ENCODE assay signal across 36 cellular contexts in the genomic region with DNA sequence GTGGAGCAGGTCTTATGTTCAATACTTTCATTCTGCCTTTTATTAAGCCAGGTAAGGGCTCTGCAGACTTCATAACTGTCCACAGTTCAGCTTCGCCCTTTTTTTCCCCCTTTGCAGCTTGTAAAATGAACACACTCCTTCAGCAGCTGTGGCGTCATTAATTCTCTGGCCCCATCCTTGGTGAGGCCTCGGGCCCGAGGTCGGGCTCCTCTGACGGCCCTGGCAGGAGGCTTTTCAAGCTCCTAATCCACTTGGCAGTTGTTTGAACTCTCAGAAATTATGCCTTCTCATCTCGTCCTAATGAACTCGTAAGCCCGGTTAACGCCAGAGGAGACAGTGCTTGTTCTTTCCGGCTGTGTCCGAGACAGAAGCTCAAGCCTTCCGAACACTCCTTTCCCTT. TPM values are rescaled to one million over a fixed set of nuclear protein-coding genes. Genes with fewer than 3 reads are reported as not detected.
"Had no signal": no experiment of that assay in that cellular context is flagged by ENCODE, and none has a peak within 500 bp of the region (broad histone marks: within the 10 kb centered on the region; RNA-seq: fewer than 3 reads in every experiment).

No MANE protein-coding gene starts in this region.

- H3K27ac Mint-ChIP-seq: activated CD4-positive, alpha-beta memory T cell treated with anti-CD3 and anti-CD28 coated beads for 36 hours; activated CD4-positive, alpha-beta T cell treated with anti-CD3 and anti-CD28 coated beads for 36 hours; activated CD4-positive, alpha-beta T cell treated with anti-CD3 and anti-CD28 coated beads, Interleukin-2, amount 10 ng/mL, durations not matched to agents 24 days and 14 days; activated CD8-positive, alpha-beta memory T cell treated with anti-CD3 and anti-CD28 coated beads, Interleukin-2, amount 10 ng/mL, durations not matched to agents 7 days and 5 days; activated CD8-positive, alpha-beta T cell treated with anti-CD3 and anti-CD28 coated beads, Interleukin-2, amount 10 ng/mL, durations not matched to agents 7 days and 5 days; activated naive CD4-positive, alpha-beta T cell treated with anti-CD3 and anti-CD28 coated beads for 36 hours; activated naive CD4-positive, alpha-beta T cell treated with anti-CD3 and anti-CD28 coated beads, Interleukin-2, amount 50 U/mL, for 24 hours; activated naive CD8-positive, alpha-beta T cell treated with anti-CD3 and anti-CD28 coated beads for 36 hours; activated naive CD8-positive, alpha-beta T cell treated with anti-CD3 and anti-CD28 coated beads, Interleukin-2, amount 50 U/mL, for 24 hours; activated T-helper 1 cell treated with anti-CD3 and anti-CD28 coated beads, Interleukin-12 subunit alpha, Interleukin-12 subunit beta, Interleukin-2, Interleukin-4 antibody, amounts not matched to agents 30 ng/mL and 10 ng/mL and 1 ng/mL, durations not matched to agents 14 hours and 24 hours and 36 hours; activated T-helper 2 cell treated with anti-CD3 and anti-CD28 coated beads, Interferon-gamma antibody, Interleukin-2, Interleukin-4, amounts not matched to agents 10 μg/mL and 5 μg/mL and 100 μg/mL, durations not matched to agents 14 hours and 24 hours and 36 hours; effector memory CD8-positive, alpha-beta T cell; T-cell; T-helper 17 cell; T-helper 2 cell treated with Interferon-gamma antibody and Interleukin-4, amounts not matched to agents 5 μg/mL and 100 μg/mL, for 36 hours had no signal

- H3K27me3 ChIP-seq: adrenal gland, body of pancreas had no signal

- H3K4me1 ChIP-seq: adrenal gland, body of pancreas, esophagus muscularis mucosa, foreskin keratinocyte, gastrocnemius medialis had no signal

- H3K4me1 Mint-ChIP-seq: activated CD4-positive, alpha-beta T cell treated with anti-CD3 and anti-CD28 coated beads for 36 hours; activated CD4-positive, alpha-beta T cell treated with anti-CD3 and anti-CD28 coated beads, Interleukin-2, amount 10 ng/mL, durations not matched to agents 24 days and 14 days; activated CD8-positive, alpha-beta memory T cell treated with anti-CD3 and anti-CD28 coated beads, Interleukin-2, amount 10 ng/mL, durations not matched to agents 7 days and 5 days; activated naive CD4-positive, alpha-beta T cell treated with anti-CD3 and anti-CD28 coated beads, Interleukin-2, amount 50 U/mL, for 24 hours; activated naive CD8-positive, alpha-beta T cell treated with anti-CD3 and anti-CD28 coated beads, Interleukin-2, amount 50 U/mL, for 24 hours had no signal

- DNase-seq: activated CD4-positive, alpha-beta memory T cell treated with anti-CD3 and anti-CD28 coated beads for 36 hours; activated CD4-positive, alpha-beta T cell treated with anti-CD3 and anti-CD28 coated beads for 36 hours; activated CD4-positive, alpha-beta T cell treated with anti-CD3 and anti-CD28 coated beads, Interleukin-2, amount 10 ng/mL, durations not matched to agents 24 days and 14 days; activated CD4-positive, CD25-positive, alpha-beta regulatory T cell; activated CD4-positive, CD25-positive, alpha-beta regulatory T cell treated with anti-CD3 and anti-CD28 coated beads, Interleukin-2, amount 50 U/mL, for 72 hours; activated CD8-positive, alpha-beta memory T cell treated with anti-CD3 and anti-CD28 coated beads, Interleukin-2, amount 10 ng/mL, durations not matched to agents 7 days and 5 days; activated CD8-positive, alpha-beta memory T cell treated with anti-CD3 and anti-CD28 coated beads, Interleukin-2, amount 50 U/mL, for 4 hours; activated CD8-positive, alpha-beta T cell treated with anti-CD3 and anti-CD28 coated beads, Interleukin-2, amount 10 ng/mL, durations not matched to agents 7 days and 5 days; activated effector memory CD4-positive, alpha-beta T cell treated with anti-CD3 and anti-CD28 coated beads, Interleukin-2, amount 50 U/mL, for 16 hours; activated naive CD4-positive, alpha-beta T cell treated with anti-CD3 and anti-CD28 coated beads for 36 hours; activated naive CD8-positive, alpha-beta T cell treated with anti-CD3 and anti-CD28 coated beads for 36 hours; activated naive CD8-positive, alpha-beta T cell treated with anti-CD3 and anti-CD28 coated beads, Interleukin-2, amount 50 U/mL, for 24 hours; activated T-cell treated with anti-CD3 and anti-CD28 coated beads, Interleukin-2, amount 50 U/mL, for 1 hour; activated T-cell treated with anti-CD3 and anti-CD28 coated beads, Interleukin-2, amount 50 U/mL, for 48 hours; adrenal gland; aorta; body of pancreas; caudate nucleus; cortex of kidney; dermis blood vessel endothelial cell; effector CD4-positive, alpha-beta T cell; effector memory CD8-positive, alpha-beta T cell; erythroblast; foreskin keratinocyte; gastrocnemius medialis; glutamatergic neuron; T-cell; T-helper 17 cell; T1000 had no signal

- H3K9me3 ChIP-seq: adrenal gland, body of pancreas, esophagus muscularis mucosa, gastrocnemius medialis had no signal

- H3K36me3 Mint-ChIP-seq: activated CD4-positive, alpha-beta memory T cell treated with anti-CD3 and anti-CD28 coated beads for 36 hours; activated CD8-positive, alpha-beta memory T cell treated with anti-CD3 and anti-CD28 coated beads, Interleukin-2, amount 10 ng/mL, durations not matched to agents 7 days and 5 days; activated naive CD4-positive, alpha-beta T cell treated with anti-CD3 and anti-CD28 coated beads, Interleukin-2, amount 50 U/mL, for 24 hours; T-cell had no signal

- H3K27ac ChIP-seq: adrenal gland, body of pancreas, esophagus muscularis mucosa, foreskin keratinocyte, gastrocnemius medialis had no signal

- H3K9me3 Mint-ChIP-seq: activated CD4-positive, alpha-beta memory T cell treated with anti-CD3 and anti-CD28 coated beads for 36 hours; activated CD4-positive, alpha-beta T cell treated with anti-CD3 and anti-CD28 coated beads, Interleukin-2, amount 10 ng/mL, durations not matched to agents 24 days and 14 days; activated naive CD4-positive, alpha-beta T cell treated with anti-CD3 and anti-CD28 coated beads for 36 hours; activated naive CD4-positive, alpha-beta T cell treated with anti-CD3 and anti-CD28 coated beads, Interleukin-2, amount 50 U/mL, for 24 hours; activated naive CD8-positive, alpha-beta T cell treated with anti-CD3 and anti-CD28 coated beads for 36 hours; activated naive CD8-positive, alpha-beta T cell treated with anti-CD3 and anti-CD28 coated beads, Interleukin-2, amount 50 U/mL, for 24 hours; activated T-helper 1 cell treated with anti-CD3 and anti-CD28 coated beads, Interleukin-12 subunit alpha, Interleukin-12 subunit beta, Interleukin-2, Interleukin-4 antibody, amounts not matched to agents 30 ng/mL and 10 ng/mL and 1 ng/mL, durations not matched to agents 14 hours and 24 hours and 36 hours; activated T-helper 2 cell treated with anti-CD3 and anti-CD28 coated beads, Interferon-gamma antibody, Interleukin-2, Interleukin-4, amounts not matched to agents 10 μg/mL and 5 μg/mL and 100 μg/mL, durations not matched to agents 14 hours and 24 hours and 36 hours; effector memory CD8-positive, alpha-beta T cell; T-cell; T-helper 2 cell treated with Interferon-gamma antibody and Interleukin-4, amounts not matched to agents 5 μg/mL and 100 μg/mL, for 36 hours had no signal

- H3K36me3 ChIP-seq: adrenal gland, esophagus muscularis mucosa, gastrocnemius medialis had no signal

- H3K4me3 Mint-ChIP-seq: activated CD4-positive, alpha-beta memory T cell treated with anti-CD3 and anti-CD28 coated beads for 36 hours; activated CD4-positive, alpha-beta T cell treated with anti-CD3 and anti-CD28 coated beads for 36 hours; activated CD4-positive, alpha-beta T cell treated with anti-CD3 and anti-CD28 coated beads, Interleukin-2, amount 10 ng/mL, durations not matched to agents 24 days and 14 days; activated CD8-positive, alpha-beta memory T cell treated with anti-CD3 and anti-CD28 coated beads, Interleukin-2, amount 10 ng/mL, durations not matched to agents 7 days and 5 days; activated CD8-positive, alpha-beta T cell treated with anti-CD3 and anti-CD28 coated beads, Interleukin-2, amount 10 ng/mL, durations not matched to agents 7 days and 5 days; activated naive CD4-positive, alpha-beta T cell treated with anti-CD3 and anti-CD28 coated beads for 36 hours; activated naive CD4-positive, alpha-beta T cell treated with anti-CD3 and anti-CD28 coated beads, Interleukin-2, amount 50 U/mL, for 24 hours; activated naive CD8-positive, alpha-beta T cell treated with anti-CD3 and anti-CD28 coated beads for 36 hours; activated naive CD8-positive, alpha-beta T cell treated with anti-CD3 and anti-CD28 coated beads, Interleukin-2, amount 50 U/mL, for 24 hours; activated T-helper 1 cell treated with anti-CD3 and anti-CD28 coated beads, Interleukin-12 subunit alpha, Interleukin-12 subunit beta, Interleukin-2, Interleukin-4 antibody, amounts not matched to agents 30 ng/mL and 10 ng/mL and 1 ng/mL, durations not matched to agents 14 hours and 24 hours and 36 hours; effector memory CD8-positive, alpha-beta T cell; T-cell; T-helper 17 cell; T-helper 2 cell treated with Interferon-gamma antibody and Interleukin-4, amounts not matched to agents 5 μg/mL and 100 μg/mL, for 36 hours had no signal

- H3K4me3 ChIP-seq: adrenal gland, body of pancreas, esophagus muscularis mucosa, gastrocnemius medialis had no signal

RNA-seq across cellular contexts. Expression of gene EPHA8, which starts 18.2 kb away (rescaled TPM):
- total RNA-seq: activated CD4-positive, alpha-beta memory T cell treated with anti-CD3 and anti-CD28 coated beads for 36 hours; activated CD4-positive, alpha-beta T cell treated with anti-CD3 and anti-CD28 coated beads for 36 hours; activated CD4-positive, alpha-beta T cell treated with anti-CD3 and anti-CD28 coated beads, Interleukin-2, amount 10 ng/mL, durations not matched to agents 24 days and 14 days; activated CD8-positive, alpha-beta memory T cell treated with anti-CD3 and anti-CD28 coated beads for 36 hours; activated CD8-positive, alpha-beta memory T cell treated with anti-CD3 and anti-CD28 coated beads, Interleukin-2, amount 10 ng/mL, durations not matched to agents 7 days and 5 days; activated CD8-positive, alpha-beta T cell treated with anti-CD3 and anti-CD28 coated beads, Interleukin-2, amount 10 ng/mL, durations not matched to agents 7 days and 5 days; activated naive CD4-positive, alpha-beta T cell treated with anti-CD3 and anti-CD28 coated beads for 36 hours; activated naive CD8-positive, alpha-beta T cell treated with anti-CD3 and anti-CD28 coated beads for 36 hours; activated T-helper 1 cell treated with anti-CD3 and anti-CD28 coated beads, Interleukin-12 subunit alpha, Interleukin-12 subunit beta, Interleukin-2, Interleukin-4 antibody, amounts not matched to agents 30 ng/mL and 10 ng/mL and 1 ng/mL, durations not matched to agents 14 hours and 24 hours and 36 hours; activated T-helper 2 cell treated with anti-CD3 and anti-CD28 coated beads, Interferon-gamma antibody, Interleukin-2, Interleukin-4, amounts not matched to agents 10 μg/mL and 5 μg/mL and 100 μg/mL, durations not matched to agents 14 hours and 24 hours and 36 hours; aorta; chondrocyte; dermis blood vessel endothelial cell; esophagus muscularis mucosa; foreskin keratinocyte; gastrocnemius medialis; T-helper 17 cell had no signal
- polyA plus RNA-seq: aorta, foreskin keratinocyte had no signal
